Comparison of ENCODE assay signal across 1 cellular context in genomic region chr3:64224826-64225606, GRCh38.
TF ChIP-seq lines count a peak whose summit lies in the region.

TSS of gene PRICKLE2 (minus strand) at chr3:64225466. CDS start at chr3:64198927, 26,539 bp downstream.

TF ChIP-seq in H1, 55 proteins besides CTCF, POLR2A, EP300 and RAD21 (continued from another document):
- TF ChIP-seq TAF1 (IDR thresholded peaks at IDR 0.05; ENCODE audit: low read depth, low read length), result 0 out of 2 replicates have a peak, but pooled peaks have one; percentile 13
- TF ChIP-seq ASH2L (IDR thresholded peaks at IDR 0.05; ENCODE audit: low read length), result peak; percentile 52
- TF ChIP-seq MAX (IDR thresholded peaks at IDR 0.05), result peak; percentile 31; the same call in 1 of the 2 replicates
